Comparison of ENCODE assay signal across 1 cellular context in genomic region chr2:47070155-47070919, GRCh38.
TF ChIP-seq lines count a peak whose summit lies in the region.

No MANE protein-coding gene starts in this region.

TF ChIP-seq in HepG2, 621 proteins besides CTCF, POLR2A, EP300 and RAD21 (continued from another document and continues in another):
- TF ChIP-seq, protein P1, sequence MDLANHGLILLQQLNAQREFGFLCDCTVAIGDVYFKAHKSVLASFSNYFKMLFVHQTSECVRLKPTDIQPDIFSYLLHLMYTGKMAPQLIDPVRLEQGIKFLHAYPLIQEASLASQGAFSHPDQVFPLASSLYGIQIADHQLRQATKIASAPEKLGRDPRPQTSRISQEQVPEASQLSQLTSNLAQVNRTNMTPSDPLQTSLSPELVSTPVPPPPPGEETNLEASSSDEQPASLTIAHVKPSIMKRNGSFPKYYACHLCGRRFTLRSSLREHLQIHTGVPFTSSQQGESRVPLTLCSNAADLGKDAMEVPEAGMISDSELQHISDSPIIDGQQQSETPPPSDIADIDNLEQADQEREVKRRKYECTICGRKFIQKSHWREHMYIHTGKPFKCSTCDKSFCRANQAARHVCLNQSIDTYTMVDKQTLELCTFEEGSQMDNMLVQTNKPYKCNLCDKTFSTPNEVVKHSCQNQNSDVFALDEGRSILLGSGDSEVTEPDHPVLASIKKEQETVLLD (CRISPR knock-in tag; IDR thresholded peaks at IDR 0.05; ENCODE audit: low read depth), result no peak
- TF ChIP-seq, protein P2, sequence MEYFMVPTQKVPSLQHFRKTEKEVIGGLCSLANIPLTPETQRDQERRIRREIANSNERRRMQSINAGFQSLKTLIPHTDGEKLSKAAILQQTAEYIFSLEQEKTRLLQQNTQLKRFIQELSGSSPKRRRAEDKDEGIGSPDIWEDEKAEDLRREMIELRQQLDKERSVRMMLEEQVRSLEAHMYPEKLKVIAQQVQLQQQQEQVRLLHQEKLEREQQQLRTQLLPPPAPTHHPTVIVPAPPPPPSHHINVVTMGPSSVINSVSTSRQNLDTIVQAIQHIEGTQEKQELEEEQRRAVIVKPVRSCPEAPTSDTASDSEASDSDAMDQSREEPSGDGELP (IDR thresholded peaks at IDR 0.05; ENCODE audit: borderline replicate concordance, low read depth), result peak; percentile 30; the same call in 1 of the 2 replicates
- no peak for TF ChIP-seq ZNF678 (CRISPR knock-in tag; IDR thresholded peaks at IDR 0.05)
- no peak for TF ChIP-seq ZBTB3 (CRISPR knock-in tag; IDR thresholded peaks at IDR 0.05; ENCODE audit: borderline replicate concordance, low read depth)
- no peak for TF ChIP-seq ZEB1 (IDR thresholded peaks at IDR 0.05; ENCODE audit: insufficient replicate concordance, low read depth)
- no peak for TF ChIP-seq ZNF17 (CRISPR knock-in tag; IDR thresholded peaks at IDR 0.05)
- no peak for TF ChIP-seq DR1 (CRISPR knock-in tag; IDR thresholded peaks at IDR 0.05)
- no peak for TF ChIP-seq HNRNPH1 (optimal IDR thresholded peaks at IDR 0.05; ENCODE audit: low read depth, low read length)
- TF ChIP-seq ZBTB40 (IDR thresholded peaks at IDR 0.05), result no peak
- 0 out of 2 replicates have a peak, but pooled peaks have one; percentile 23 for TF ChIP-seq ZBTB40 (CRISPR knock-in tag; IDR thresholded peaks at IDR 0.05)
- TF ChIP-seq ZNF317 (CRISPR knock-in tag; IDR thresholded peaks at IDR 0.05), result no peak; the same call in 1 of the 2 replicates
- no peak for TF ChIP-seq ZNF7 (CRISPR knock-in tag; IDR thresholded peaks at IDR 0.05)
- TF ChIP-seq, protein P3, sequence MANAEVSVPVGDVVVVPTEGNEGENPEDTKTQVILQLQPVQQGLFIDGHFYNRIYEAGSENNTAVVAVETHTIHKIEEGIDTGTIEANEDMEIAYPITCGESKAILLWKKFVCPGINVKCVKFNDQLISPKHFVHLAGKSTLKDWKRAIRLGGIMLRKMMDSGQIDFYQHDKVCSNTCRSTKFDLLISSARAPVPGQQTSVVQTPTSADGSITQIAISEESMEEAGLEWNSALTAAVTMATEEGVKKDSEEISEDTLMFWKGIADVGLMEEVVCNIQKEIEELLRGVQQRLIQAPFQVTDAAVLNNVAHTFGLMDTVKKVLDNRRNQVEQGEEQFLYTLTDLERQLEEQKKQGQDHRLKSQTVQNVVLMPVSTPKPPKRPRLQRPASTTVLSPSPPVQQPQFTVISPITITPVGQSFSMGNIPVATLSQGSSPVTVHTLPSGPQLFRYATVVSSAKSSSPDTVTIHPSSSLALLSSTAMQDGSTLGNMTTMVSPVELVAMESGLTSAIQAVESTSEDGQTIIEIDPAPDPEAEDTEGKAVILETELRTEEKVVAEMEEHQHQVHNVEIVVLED (CRISPR knock-in tag; IDR thresholded peaks at IDR 0.05; ENCODE audit: borderline replicate concordance), result peak; percentile 21; the same call in 1 of the 2 replicates
- no peak for TF ChIP-seq RBM39 (IDR thresholded peaks at IDR 0.05; ENCODE audit: low read depth, low read length, poor library complexity, severe bottlenecking)
- TF ChIP-seq PHF21A (CRISPR knock-in tag; IDR thresholded peaks at IDR 0.05), result peak; percentile 77; the same call in 1 of the 2 replicates
- no peak for TF ChIP-seq ZFP36 (IDR thresholded peaks at IDR 0.05; ENCODE audit: borderline replicate concordance, low read depth, low read length, partially characterized antibody)
- no peak; the same call in 1 of the 2 replicates for TF ChIP-seq HES4 (CRISPR knock-in tag; IDR thresholded peaks at IDR 0.05; ENCODE audit: borderline replicate concordance)
- TF ChIP-seq, protein P4, sequence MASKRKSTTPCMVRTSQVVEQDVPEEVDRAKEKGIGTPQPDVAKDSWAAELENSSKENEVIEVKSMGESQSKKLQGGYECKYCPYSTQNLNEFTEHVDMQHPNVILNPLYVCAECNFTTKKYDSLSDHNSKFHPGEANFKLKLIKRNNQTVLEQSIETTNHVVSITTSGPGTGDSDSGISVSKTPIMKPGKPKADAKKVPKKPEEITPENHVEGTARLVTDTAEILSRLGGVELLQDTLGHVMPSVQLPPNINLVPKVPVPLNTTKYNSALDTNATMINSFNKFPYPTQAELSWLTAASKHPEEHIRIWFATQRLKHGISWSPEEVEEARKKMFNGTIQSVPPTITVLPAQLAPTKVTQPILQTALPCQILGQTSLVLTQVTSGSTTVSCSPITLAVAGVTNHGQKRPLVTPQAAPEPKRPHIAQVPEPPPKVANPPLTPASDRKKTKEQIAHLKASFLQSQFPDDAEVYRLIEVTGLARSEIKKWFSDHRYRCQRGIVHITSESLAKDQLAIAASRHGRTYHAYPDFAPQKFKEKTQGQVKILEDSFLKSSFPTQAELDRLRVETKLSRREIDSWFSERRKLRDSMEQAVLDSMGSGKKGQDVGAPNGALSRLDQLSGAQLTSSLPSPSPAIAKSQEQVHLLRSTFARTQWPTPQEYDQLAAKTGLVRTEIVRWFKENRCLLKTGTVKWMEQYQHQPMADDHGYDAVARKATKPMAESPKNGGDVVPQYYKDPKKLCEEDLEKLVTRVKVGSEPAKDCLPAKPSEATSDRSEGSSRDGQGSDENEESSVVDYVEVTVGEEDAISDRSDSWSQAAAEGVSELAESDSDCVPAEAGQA (IDR thresholded peaks at IDR 0.05; ENCODE audit: low read depth), result no peak
- TF ChIP-seq, protein P4 (CRISPR knock-in tag; IDR thresholded peaks at IDR 0.05; ENCODE audit: borderline replicate concordance), result no peak
- TF ChIP-seq RARA (CRISPR knock-in tag; IDR thresholded peaks at IDR 0.05), result peak; percentile 65; the same call in 1 of the 2 replicates
- TF ChIP-seq, protein P5, sequence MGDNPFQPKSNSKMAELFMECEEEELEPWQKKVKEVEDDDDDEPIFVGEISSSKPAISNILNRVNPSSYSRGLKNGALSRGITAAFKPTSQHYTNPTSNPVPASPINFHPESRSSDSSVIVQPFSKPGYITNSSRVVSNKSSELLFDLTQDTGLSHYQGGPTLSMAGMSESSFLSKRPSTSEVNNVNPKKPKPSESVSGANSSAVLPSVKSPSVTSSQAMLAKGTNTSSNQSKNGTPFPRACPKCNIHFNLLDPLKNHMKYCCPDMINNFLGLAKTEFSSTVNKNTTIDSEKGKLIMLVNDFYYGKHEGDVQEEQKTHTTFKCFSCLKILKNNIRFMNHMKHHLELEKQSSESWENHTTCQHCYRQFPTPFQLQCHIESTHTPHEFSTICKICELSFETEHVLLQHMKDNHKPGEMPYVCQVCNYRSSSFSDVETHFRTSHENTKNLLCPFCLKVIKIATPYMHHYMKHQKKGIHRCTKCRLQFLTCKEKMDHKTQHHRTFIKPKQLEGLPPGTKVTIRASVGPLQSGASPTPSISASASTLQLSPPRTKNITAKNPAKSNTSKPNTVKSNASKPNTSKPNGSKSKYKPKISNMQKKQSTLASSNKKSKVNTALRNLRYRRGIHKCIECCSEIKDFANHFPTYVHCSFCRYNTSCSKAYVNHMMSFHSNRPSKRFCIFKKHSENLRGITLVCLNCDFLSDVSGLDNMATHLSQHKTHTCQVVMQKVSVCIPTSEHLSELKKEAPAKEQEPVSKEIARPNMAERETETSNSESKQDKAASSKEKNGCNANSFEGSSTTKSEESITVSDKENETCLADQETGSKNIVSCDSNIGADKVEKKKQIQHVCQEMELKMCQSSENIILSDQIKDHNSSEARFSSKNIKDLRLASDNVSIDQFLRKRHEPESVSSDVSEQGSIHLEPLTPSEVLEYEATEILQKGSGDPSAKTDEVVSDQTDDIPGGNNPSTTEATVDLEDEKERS (CRISPR knock-in tag; IDR thresholded peaks at IDR 0.05), result 0 out of 2 replicates have a peak, but pooled peaks have one; percentile 37
- TF ChIP-seq DZIP1 (CRISPR knock-in tag; IDR thresholded peaks at IDR 0.05), result 0 out of 2 replicates have a peak, but pooled peaks have one; percentile 91
